Comparison of ENCODE assay signal across 9 cellular contexts in genomic region chr4:6250235-6250983, GRCh38. TPM values are rescaled to one million over a fixed set of nuclear protein-coding genes. Genes with fewer than 3 reads are reported as not detected.
A peak's percentile ranks its signal among the peaks of the same experiment; 100 is the strongest.
DNase-seq lines count a peak whose midpoint lies in the region; ATAC-seq, FAIRE-seq and TF ChIP-seq lines count a peak whose summit lies in the region.
"Had no signal": no experiment of that assay in that cellular context is flagged by ENCODE, and none has a peak within 500 bp of the region (broad histone marks: within the 10 kb centered on the region; RNA-seq: fewer than 3 reads in every experiment).

No MANE protein-coding gene starts in this region.

- 14% methylated on average over 15 of the region's 15 CpGs for WGBS in prostate gland

- TF ChIP-seq CTCF in BJ (IDR thresholded peaks at IDR 0.05; ENCODE audit: insufficient read depth, low read depth, low read length) = peak; percentile 77
- peak; percentile 81 to 94 (median 89) for TF ChIP-seq CTCF in prostate gland (IDR thresholded peaks at IDR 0.05)

- POLR2A ChIA-PET in BJ (lab: Charles Lee) = no interaction called here
- POLR2A ChIA-PET in activated CD8-positive, alpha-beta T cell treated with anti-CD3 and anti-CD28 coated beads, Interleukin-2, amount 10 ng/mL, durations not matched to agents 7 days and 5 days (lab: Charles Lee) = interaction anchor here (0.6 kb wide), 1 partner anchor 77 kb away, joined by 5 read pairs; no protein-coding TSS in a partner anchor
- POLR2A ChIA-PET in activated CD4-positive, alpha-beta memory T cell treated with anti-CD3 and anti-CD28 coated beads, Interleukin-2, amount 10 ng/mL, durations not matched to agents 7 days and 5 days (lab: Charles Lee) = interaction anchor here (0.7 to 3.1 kb wide), 9 partner anchors 18 to 116 kb away, joined by 3 to 15 read pairs (median 5); partner anchors contain the start of gene JAKMIP1

- peak; percentile 33 for ATAC-seq in activated CD8-positive, alpha-beta T cell treated with anti-CD3 and anti-CD28 coated beads, Interleukin-2, amount 10 ng/mL, durations not matched to agents 7 days and 5 days
- no peak for ATAC-seq in GM18519 (IDR thresholded peaks at IDR 0.05; ENCODE audit: low FRiP score, unreplicated experiment)

- no peaks in the 10 kb centered on the region for H3K36me3 Mint-ChIP-seq in activated CD8-positive, alpha-beta T cell treated with anti-CD3 and anti-CD28 coated beads, Interleukin-2, amount 10 ng/mL, durations not matched to agents 7 days and 5 days (ENCODE audit: low read depth)
- no peaks in the 10 kb centered on the region for H3K36me3 Mint-ChIP-seq in activated CD4-positive, alpha-beta memory T cell treated with anti-CD3 and anti-CD28 coated beads, Interleukin-2, amount 10 ng/mL, durations not matched to agents 7 days and 5 days (ENCODE audit: low read depth)

- DNase-seq in BJ (ENCODE audit: low read depth) (peak; percentile 7), GM12892 (ENCODE audit: insufficient read length) (peak; percentile 53), NCI-H2029 treated with DMSO at 0.1 percent for 48 hours (lab: John Stamatoyannopoulos, UW) (peak; percentile 62), globus pallidus (ENCODE audit: low spot score) (peak; percentile 62), prostate gland (ENCODE audit: low spot score) (peak; percentile 67)
- peak; percentile 42 for DNase-seq in activated CD8-positive, alpha-beta T cell treated with anti-CD3 and anti-CD28 coated beads, Interleukin-2, amount 10 ng/mL, durations not matched to agents 7 days and 5 days
- no peak for DNase-seq in activated CD4-positive, alpha-beta memory T cell treated with anti-CD3 and anti-CD28 coated beads, Interleukin-2, amount 10 ng/mL, durations not matched to agents 7 days and 5 days

- no peaks in the 10 kb centered on the region for H3K4me1 ChIP-seq in prostate gland (replicated peaks)
- H3K4me1 ChIP-seq: SJCRH30 had no signal

- H3K4me3 ChIP-seq in BJ (ENCODE audit: low read depth, low read length) (no peak overlapping the region), prostate gland (no peak overlapping the region)
- H3K4me3 ChIP-seq: SJCRH30 had no signal

- no peaks in the 10 kb centered on the region for H3K36me3 ChIP-seq in BJ (ENCODE audit: control insufficient read depth, insufficient read depth, low read length)
- H3K36me3 ChIP-seq in prostate gland = no peaks in the 10 kb centered on the region
- H3K36me3 ChIP-seq: SJCRH30 had no signal

- intact Hi-C loops in prostate gland (cut with DNase I) = loop anchor here (5.0 kb wide), 1 partner anchor 297 kb away; no protein-coding TSS in a partner anchor

- CTCF ChIA-PET in BJ (lab: Yijun Ruan, JAX) = interaction anchor here (0.6 to 16.7 kb wide), 49 partner anchors 9 to 1155 kb away, joined by 3 to 496 read pairs (median 4); partner anchors contain the start of gene WFS1
- CTCF ChIA-PET in activated CD8-positive, alpha-beta T cell treated with anti-CD3 and anti-CD28 coated beads, Interleukin-2, amount 10 ng/mL, durations not matched to agents 7 days and 5 days (lab: Charles Lee) = interaction anchor here (0.7 to 6.8 kb wide), 48 partner anchors 10 to 623 kb away, joined by 3 to 226 read pairs (median 4); partner anchors contain the start of genes JAKMIP1 and WFS1
- CTCF ChIA-PET in activated CD4-positive, alpha-beta memory T cell treated with anti-CD3 and anti-CD28 coated beads, Interleukin-2, amount 10 ng/mL, durations not matched to agents 7 days and 5 days (lab: Charles Lee) = interaction anchor here (0.6 to 10.9 kb wide), 41 partner anchors 10 to 440 kb away, joined by 3 to 341 read pairs (median 4); partner anchors contain the start of genes JAKMIP1 and WFS1

- no peaks in the 10 kb centered on the region for H3K9me3 ChIP-seq in prostate gland
- H3K9me3 ChIP-seq: SJCRH30 had no signal

- no peak overlapping the region for H3K4me3 Mint-ChIP-seq in activated CD8-positive, alpha-beta T cell treated with anti-CD3 and anti-CD28 coated beads, Interleukin-2, amount 10 ng/mL, durations not matched to agents 7 days and 5 days
- no peak overlapping the region for H3K4me3 Mint-ChIP-seq in activated CD4-positive, alpha-beta memory T cell treated with anti-CD3 and anti-CD28 coated beads, Interleukin-2, amount 10 ng/mL, durations not matched to agents 7 days and 5 days

- no peak overlapping the region for H3K27ac ChIP-seq in prostate gland
- H3K27ac ChIP-seq: SJCRH30 had no signal

- H3K27me3 ChIP-seq in BJ (ENCODE audit: control insufficient read depth, insufficient read depth, low read length) (peaks cover 10% of the 10 kb centered on the region), prostate gland (replicated peaks; ENCODE audit: insufficient read depth) (no peaks in the 10 kb centered on the region)

- H3K27me3 Mint-ChIP-seq in activated CD8-positive, alpha-beta T cell treated with anti-CD3 and anti-CD28 coated beads, Interleukin-2, amount 10 ng/mL, durations not matched to agents 7 days and 5 days (ENCODE audit: low read depth) = peaks cover 26% of the 10 kb centered on the region
- H3K27me3 Mint-ChIP-seq in activated CD4-positive, alpha-beta memory T cell treated with anti-CD3 and anti-CD28 coated beads, Interleukin-2, amount 10 ng/mL, durations not matched to agents 7 days and 5 days = peaks cover 39% of the 10 kb centered on the region

- no peak overlapping the region for H3K27ac Mint-ChIP-seq in activated CD8-positive, alpha-beta T cell treated with anti-CD3 and anti-CD28 coated beads, Interleukin-2, amount 10 ng/mL, durations not matched to agents 7 days and 5 days
- no peak overlapping the region for H3K27ac Mint-ChIP-seq in activated CD4-positive, alpha-beta memory T cell treated with anti-CD3 and anti-CD28 coated beads, Interleukin-2, amount 10 ng/mL, durations not matched to agents 7 days and 5 days

- TF ChIP-seq POLR2A in GM12892 (IDR thresholded peaks at IDR 0.05; ENCODE audit: low read depth, low read length) = no peak
- no peak for TF ChIP-seq POLR2A in prostate gland (IDR thresholded peaks at IDR 0.05)

- peak; percentile 89 for FAIRE-seq in GM12892 (lab: Jason Lieb, UNC)

- no peaks in the 10 kb centered on the region for H3K9me3 Mint-ChIP-seq in activated CD8-positive, alpha-beta T cell treated with anti-CD3 and anti-CD28 coated beads, Interleukin-2, amount 10 ng/mL, durations not matched to agents 7 days and 5 days (ENCODE audit: insufficient read depth)
- no peaks in the 10 kb centered on the region for H3K9me3 Mint-ChIP-seq in activated CD4-positive, alpha-beta memory T cell treated with anti-CD3 and anti-CD28 coated beads, Interleukin-2, amount 10 ng/mL, durations not matched to agents 7 days and 5 days

- no peaks in the 10 kb centered on the region for H3K4me1 Mint-ChIP-seq in activated CD8-positive, alpha-beta T cell treated with anti-CD3 and anti-CD28 coated beads, Interleukin-2, amount 10 ng/mL, durations not matched to agents 7 days and 5 days (ENCODE audit: low read depth)
- peaks cover 5% of the 10 kb centered on the region for H3K4me1 Mint-ChIP-seq in activated CD4-positive, alpha-beta memory T cell treated with anti-CD3 and anti-CD28 coated beads, Interleukin-2, amount 10 ng/mL, durations not matched to agents 7 days and 5 days

RNA-seq across cellular contexts. Expression of gene WFS1, which starts 19.2 kb away (rescaled TPM):
- 40.3 and 66.4 TPM in 2 replicates for polyA plus RNA-seq in BJ (2011; rRNA removed)
- polyA minus RNA-seq in BJ (2011; rRNA and poly(A)+ RNA removed) = 30.7 and 37.2 TPM in 2 replicates
- 0.70 TPM for polyA plus RNA-seq in GM12892 (2012; ENCODE audit: missing spikeins)
- total RNA-seq in activated CD8-positive, alpha-beta T cell treated with anti-CD3 and anti-CD28 coated beads, Interleukin-2, amount 10 ng/mL, durations not matched to agents 7 days and 5 days = 1 to 10 TPM in 1 of 2 experiments, under 1 TPM in 1; 0.97 to 1.3 TPM
- total RNA-seq in prostate gland = 100 to 1,000 TPM in 1 of 2 donors, 10 to 100 TPM in 1; 53.4 to 169 TPM
- total RNA-seq in activated CD4-positive, alpha-beta memory T cell treated with anti-CD3 and anti-CD28 coated beads, Interleukin-2, amount 10 ng/mL, durations not matched to agents 7 days and 5 days = 1 to 10 TPM; 2.4 to 3.5 TPM

RNA-seq across cellular contexts. Expression of gene JAKMIP1, which starts 50.1 kb away (rescaled TPM):
- not detected in 2 replicates for polyA plus RNA-seq in BJ (2011; rRNA removed)
- polyA minus RNA-seq in BJ (2011; rRNA and poly(A)+ RNA removed) = not detected in 2 replicates
- 16.0 TPM for polyA plus RNA-seq in GM12892 (2012; ENCODE audit: missing spikeins)
- 1 to 10 TPM; 9.3 to 9.6 TPM for total RNA-seq in activated CD8-positive, alpha-beta T cell treated with anti-CD3 and anti-CD28 coated beads, Interleukin-2, amount 10 ng/mL, durations not matched to agents 7 days and 5 days
- total RNA-seq in prostate gland = 10 to 100 TPM; 22.4 to 29.1 TPM
- total RNA-seq in activated CD4-positive, alpha-beta memory T cell treated with anti-CD3 and anti-CD28 coated beads, Interleukin-2, amount 10 ng/mL, durations not matched to agents 7 days and 5 days = 10 to 100 TPM; 43.8 to 44.4 TPM
- total RNA-seq: SJCRH30 had no signal

Comparison
In these comparisons a context has a peak if more than half of its experiments do, and no peak if none do; other contexts are left out.
1. RNA of gene WFS1, which starts 19.2 kb away (total RNA-seq): 53.4 to 169 TPM in prostate gland; 2.4 to 3.5 TPM in activated CD4-positive, alpha-beta memory T cell treated with anti-CD3 and anti-CD28 coated beads, Interleukin-2, amount 10 ng/mL, durations not matched to agents 7 days and 5 days and 0.97 to 1.3 TPM in activated CD8-positive, alpha-beta T cell treated with anti-CD3 and anti-CD28 coated beads, Interleukin-2, amount 10 ng/mL, durations not matched to agents 7 days and 5 days; every median in the first group is over 10 times any median in the second.